Comparison of ENCODE assay signal across 1 cellular context in genomic region chr2:54579682-54580349, GRCh38.
TF ChIP-seq lines count a peak whose summit lies in the region.

No MANE protein-coding gene starts in this region.

TF ChIP-seq in HepG2, 621 proteins besides CTCF, POLR2A, EP300 and RAD21 (continued from another document and continues in another):
- TF ChIP-seq CSRNP2 (CRISPR knock-in tag; conservative IDR thresholded peaks at IDR 0.05; ENCODE audit: low read depth) (no peak), MEF2D (CRISPR knock-in tag; IDR thresholded peaks at IDR 0.05) (peak; percentile 59; the same call in 1 of the 2 replicates), ZNF781 (CRISPR knock-in tag; IDR thresholded peaks at IDR 0.05; ENCODE audit: borderline replicate concordance, not compliant biosample characterization) (peak; percentile 71), HDAC2 (CRISPR knock-in tag; IDR thresholded peaks at IDR 0.05) (peak; percentile 69), NFIC (IDR thresholded peaks at IDR 0.05; ENCODE audit: low read length) (peak; percentile 71; the same call in 1 of the 2 replicates), DPF2 (CRISPR knock-in tag; IDR thresholded peaks at IDR 0.05; ENCODE audit: borderline replicate concordance, low read depth) (peak; percentile 18; the same call in 1 of the 2 replicates), LCORL (IDR thresholded peaks at IDR 0.05) (peak; percentile 77), LCORL (CRISPR knock-in tag; IDR thresholded peaks at IDR 0.05) (peak; percentile 89), NFYC (CRISPR knock-in tag; IDR thresholded peaks at IDR 0.05) (0 out of 2 replicates have a peak, but pooled peaks have one; percentile 30), ZBTB21 (CRISPR knock-in tag; IDR thresholded peaks at IDR 0.05) (peak; percentile 34; the same call in 1 of the 2 replicates), NCOR1 (IDR thresholded peaks at IDR 0.05; ENCODE audit: borderline replicate concordance, low read length) (peak; percentile 85; the same call in 1 of the 2 replicates), ZNF264 (CRISPR knock-in tag; IDR thresholded peaks at IDR 0.05) (0 out of 2 replicates have a peak, but pooled peaks have one; percentile 3), REPIN1 (CRISPR knock-in tag; IDR thresholded peaks at IDR 0.05; ENCODE audit: borderline replicate concordance, low read depth) (peak; percentile 80; the same call in 1 of the 2 replicates), ZNF564 (CRISPR knock-in tag; IDR thresholded peaks at IDR 0.05) (no peak; the same call in 1 of the 2 replicates), NCOA2 (CRISPR knock-in tag; IDR thresholded peaks at IDR 0.05) (peak; percentile 88), ZEB1 (IDR thresholded peaks at IDR 0.05; ENCODE audit: insufficient replicate concordance, low read depth) (peak; percentile 84), CEBPZ (IDR thresholded peaks at IDR 0.05; ENCODE audit: low read length) (no peak), NR2F1 (CRISPR knock-in tag; IDR thresholded peaks at IDR 0.05) (peak; percentile 27 to 52; a peak in 2 of 4 replicates), ZNF782 (CRISPR knock-in tag; IDR thresholded peaks at IDR 0.05; ENCODE audit: borderline replicate concordance) (no peak), ZNF891 (CRISPR knock-in tag; IDR thresholded peaks at IDR 0.05) (no peak), ZNF382 (CRISPR knock-in tag; IDR thresholded peaks at IDR 0.05; ENCODE audit: borderline replicate concordance) (no peak), TCF7 (IDR thresholded peaks at IDR 0.05; ENCODE audit: low read depth) (peak; percentile 30; the same call in 1 of the 2 replicates), TBL1XR1 (IDR thresholded peaks at IDR 0.05; ENCODE audit: borderline replicate concordance, low read length, partially characterized antibody) (peak; percentile 42), ZBTB40 (IDR thresholded peaks at IDR 0.05) (no peak), ZBTB40 (CRISPR knock-in tag; IDR thresholded peaks at IDR 0.05) (no peak), THAP11 (CRISPR knock-in tag; IDR thresholded peaks at IDR 0.05) (peak; percentile 39; the same call in 1 of the 2 replicates), ZNF274 (CRISPR knock-in tag; IDR thresholded peaks at IDR 0.05) (no peak), CSRNP1 (CRISPR knock-in tag; IDR thresholded peaks at IDR 0.05) (peak; percentile 70; the same call in 1 of the 2 replicates), ZNF33A (CRISPR knock-in tag; IDR thresholded peaks at IDR 0.05; ENCODE audit: borderline replicate concordance) (no peak), ZBTB37 (CRISPR knock-in tag; IDR thresholded peaks at IDR 0.05) (peak; percentile 85), ARID3A (IDR thresholded peaks at IDR 0.05; ENCODE audit: low read depth, low read length) (peak; percentile 65; the same call in 1 of the 2 replicates), AFF4 (CRISPR knock-in tag; IDR thresholded peaks at IDR 0.05) (peak; percentile 43; the same call in 1 of the 2 replicates), NCOA5 (CRISPR knock-in tag; IDR thresholded peaks at IDR 0.05) (no peak), KLF6 (CRISPR knock-in tag; IDR thresholded peaks at IDR 0.05) (peak; percentile 42; the same call in 1 of the 2 replicates), FOXP1 (IDR thresholded peaks at IDR 0.05) (no peak), FOXP1 (CRISPR knock-in tag; IDR thresholded peaks at IDR 0.05) (peak; percentile 68), KAT8 (CRISPR knock-in tag; IDR thresholded peaks at IDR 0.05) (peak; percentile 76)
